Comparison of ENCODE assay signal across 2 cellular contexts in the genomic region with DNA sequence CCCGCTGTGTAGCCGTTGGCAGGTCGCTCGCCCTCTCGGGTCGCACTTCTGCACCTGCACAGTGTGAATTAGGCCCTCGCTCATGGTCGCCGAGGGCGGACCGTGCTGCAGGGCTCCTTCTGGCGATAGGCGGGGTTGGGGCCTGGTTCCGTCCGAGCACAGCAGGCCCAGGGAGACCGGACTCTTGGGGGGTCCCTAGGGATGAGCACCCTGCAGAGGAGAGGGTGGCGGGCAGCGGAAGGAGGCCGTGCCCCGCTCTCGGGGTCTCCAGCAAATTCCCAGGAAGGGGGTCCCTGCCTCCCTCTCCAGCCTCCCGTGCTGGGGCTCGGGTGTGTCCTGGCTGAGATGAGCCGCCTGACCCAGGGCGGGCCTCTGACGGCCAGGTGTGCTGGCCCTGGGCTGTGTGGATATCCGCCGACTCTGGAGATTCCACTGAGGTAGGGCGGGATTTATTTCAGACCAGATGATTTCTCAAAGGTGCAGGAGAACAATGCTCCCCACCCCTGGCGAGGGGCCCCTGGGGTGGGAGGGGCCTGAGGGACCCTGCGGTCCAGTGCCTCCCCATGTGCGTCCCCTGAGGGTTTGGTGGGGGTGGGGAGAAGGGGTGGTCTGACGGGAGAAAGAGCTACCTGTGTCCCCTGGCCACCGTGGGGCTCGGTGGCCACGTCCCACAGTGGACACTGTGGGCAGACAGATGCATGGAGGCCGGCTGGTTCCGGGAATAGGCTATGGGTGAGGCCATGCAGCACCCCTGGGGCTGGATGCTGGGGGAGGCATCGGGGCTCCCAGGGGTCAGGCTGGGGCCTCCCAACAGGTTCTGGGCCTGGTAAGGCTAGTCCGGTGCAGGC.
TF ChIP-seq lines count a peak whose summit lies in the region.

No MANE protein-coding gene starts in this region.

TF ChIP-seq in GM12891, 5 proteins besides CTCF, POLR2A, EP300 and RAD21 (continued from another document):
- no peak for TF ChIP-seq POLR2AphosphoS5 (IDR thresholded peaks at IDR 0.05; ENCODE audit: low read depth, low read length)
- no peak for TF ChIP-seq TAF1 (IDR thresholded peaks at IDR 0.05; ENCODE audit: low read depth, low read length)
TF ChIP-seq in GM12891: peak in this region for 0.

TF ChIP-seq in endothelial cell of umbilical vein, 7 proteins besides CTCF, POLR2A, EP300 and RAD21 (continued from another document):
- TF ChIP-seq FOS (IDR thresholded peaks at IDR 0.05; ENCODE audit: borderline replicate concordance, insufficient read depth, low read length): no peak
- TF ChIP-seq MYC (IDR thresholded peaks at IDR 0.05; ENCODE audit: low read depth, low read length): no peak
- TF ChIP-seq EZH2 (IDR thresholded peaks at IDR 0.05; ENCODE audit: borderline replicate concordance, low read depth, low read length, severe bottlenecking): no peak
